Comparison of ENCODE assay signal across 7 cellular contexts in genomic region chr21:46253610-46254124, GRCh38.
A peak's percentile ranks its signal among the peaks of the same experiment; 100 is the strongest.
DNase-seq lines count a peak whose midpoint lies in the region; ATAC-seq, FAIRE-seq and TF ChIP-seq lines count a peak whose summit lies in the region.

No MANE protein-coding gene starts in this region.

- DNase-seq in HTR-8/SVneo (ENCODE audit: insufficient read length, low spot score), result no peak
- DNase-seq in activated naive CD4-positive, alpha-beta T cell treated with anti-CD3 and anti-CD28 coated beads, Interleukin-2, amount 50 U/mL, for 16 hours, result peak; percentile 53
- peak; percentile 11 for DNase-seq in stimulated activated CD4-positive, alpha-beta T cell treated with anti-CD3 and anti-CD28 coated beads, Interleukin-2, amount 100 ng/mL, for 4 hours (ENCODE audit: low read depth)
- no peak for DNase-seq in H54 (ENCODE audit: insufficient read length, low spot score)

- no peak for TF ChIP-seq POLR2A in H54 (IDR thresholded peaks at IDR 0.05; ENCODE audit: low read depth, low read length)

- ATAC-seq in GM19351 (IDR thresholded peaks at IDR 0.05; ENCODE audit: unreplicated experiment) (peak; percentile 59), HG03039 (IDR thresholded peaks at IDR 0.05; ENCODE audit: unreplicated experiment) (no peak), HG03520 (IDR thresholded peaks at IDR 0.05; ENCODE audit: unreplicated experiment) (no peak)

- FAIRE-seq in HTR-8/SVneo (lab: Jason Lieb, UNC) (peak; percentile 13), H54 (lab: Jason Lieb, UNC) (no peak)

Comparison
In these comparisons a context has a peak if more than half of its experiments do, and no peak if none do; other contexts are left out.
1. DNase-seq: peak in activated naive CD4-positive, alpha-beta T cell treated with anti-CD3 and anti-CD28 coated beads, Interleukin-2, amount 50 U/mL, for 16 hours (single experiment) and stimulated activated CD4-positive, alpha-beta T cell treated with anti-CD3 and anti-CD28 coated beads, Interleukin-2, amount 100 ng/mL, for 4 hours (single experiment); none in HTR-8/SVneo (single experiment) and H54 (single experiment).